11 cellular contexts compared by ENCODE assay signal in genomic region chr1:204623365-204623893, GRCh38.
A peak's percentile ranks its signal among the peaks of the same experiment; 100 is the strongest.
DNase-seq lines count a peak whose midpoint lies in the region; ATAC-seq and TF ChIP-seq lines count a peak whose summit lies in the region.
"Had no signal": no experiment of that assay in that cellular context is flagged by ENCODE, and none has a peak within 500 bp of the region (broad histone marks: within the 10 kb centered on the region; RNA-seq: fewer than 3 reads in every experiment).

No MANE protein-coding gene starts in this region.

- H3K27ac Mint-ChIP-seq in neural crest cell (ENCODE audit: unreplicated experiment), result peak overlapping the region; percentile 43
- H3K27ac Mint-ChIP-seq: activated T-cell treated with anti-CD3 and anti-CD28 coated beads, Interleukin-2, amount 50 U/mL, for 24 hours; effector memory CD8-positive, alpha-beta T cell; memory B cell had no signal

- no peak overlapping the region for H3K9ac ChIP-seq in colonic mucosa (ENCODE audit: low read depth in 2 of 2, low read length in 2 of 2)

- H3K27me3 Mint-ChIP-seq in neural crest cell (ENCODE audit: low read depth), result no peaks in the 10 kb centered on the region
- H3K27me3 Mint-ChIP-seq: activated T-cell treated with anti-CD3 and anti-CD28 coated beads, Interleukin-2, amount 50 U/mL, for 24 hours; memory B cell had no signal

- H3K27ac ChIP-seq in colonic mucosa, result no peak overlapping the region

- ATAC-seq in HG03520 (IDR thresholded peaks at IDR 0.05; ENCODE audit: unreplicated experiment), result no peak

- no peak overlapping the region for H3K4me3 ChIP-seq in MG63
- no peak overlapping the region for H3K4me3 ChIP-seq in colonic mucosa

- H3K9me3 Mint-ChIP-seq in neural crest cell, result no peaks in the 10 kb centered on the region
- H3K9me3 Mint-ChIP-seq: activated T-cell treated with anti-CD3 and anti-CD28 coated beads, Interleukin-2, amount 50 U/mL, for 24 hours; effector memory CD8-positive, alpha-beta T cell; memory B cell had no signal

- H3K36me3 ChIP-seq in MG63 (no peaks in the 10 kb centered on the region), colonic mucosa (no peaks in the 10 kb centered on the region)

- intact Hi-C loops in colonic mucosa (cut with DNase I), result no loop called here

- H3K9me3 ChIP-seq in MG63 (no peaks in the 10 kb centered on the region), colonic mucosa (no peaks in the 10 kb centered on the region)

- no peak overlapping the region for H3K4me3 Mint-ChIP-seq in neural crest cell
- H3K4me3 Mint-ChIP-seq: activated T-cell treated with anti-CD3 and anti-CD28 coated beads, Interleukin-2, amount 50 U/mL, for 24 hours; effector memory CD8-positive, alpha-beta T cell; memory B cell had no signal

- H3K4me1 ChIP-seq in colonic mucosa, result no peaks in the 10 kb centered on the region

- peaks cover 44% of the 10 kb centered on the region for H3K4me1 Mint-ChIP-seq in neural crest cell

- H3K27me3 ChIP-seq in MG63, result no peaks in the 10 kb centered on the region
- no peaks in the 10 kb centered on the region for H3K27me3 ChIP-seq in colonic mucosa

- no peaks in the 10 kb centered on the region for H3K36me3 Mint-ChIP-seq in neural crest cell (ENCODE audit: low read depth)
- H3K36me3 Mint-ChIP-seq: memory B cell had no signal

- DNase-seq in EL (peak; percentile 68), MG63 (peak; percentile 87), colonic mucosa (peak; percentile 56), neural crest cell (ENCODE audit: low read depth, low spot score) (no peak), NCI-H2081 treated with DMSO at 0.1 percent for 48 hours (lab: John Stamatoyannopoulos, UW) (no peak), GOT3 (lab: John Stamatoyannopoulos, UW) (no peak)
- no peak for DNase-seq in stimulated activated CD4-positive, alpha-beta T cell treated with anti-CD3 and anti-CD28 coated beads, Interleukin-2, amount 100 ng/mL, for 48 hours
- DNase-seq: activated T-cell treated with anti-CD3 and anti-CD28 coated beads, Interleukin-2, amount 50 U/mL, for 24 hours; effector memory CD8-positive, alpha-beta T cell had no signal

- no peak for TF ChIP-seq CTCF in colonic mucosa (IDR thresholded peaks at IDR 0.05)
- no peak for TF ChIP-seq CTCF in neural crest cell (conservative IDR thresholded peaks at IDR 0.05)

Comparison
In these comparisons a context has a peak if more than half of its experiments do, and no peak if none do; other contexts are left out.
1. DNase-seq: peak in EL (single experiment), MG63 (single experiment) and colonic mucosa (single experiment); none in neural crest cell (single experiment), NCI-H2081 treated with DMSO at 0.1 percent for 48 hours (single experiment), stimulated activated CD4-positive, alpha-beta T cell treated with anti-CD3 and anti-CD28 coated beads, Interleukin-2, amount 100 ng/mL, for 48 hours (0 of 2) and GOT3 (single experiment).